ENCODE assay signal across 1 cellular context in the genomic region with DNA sequence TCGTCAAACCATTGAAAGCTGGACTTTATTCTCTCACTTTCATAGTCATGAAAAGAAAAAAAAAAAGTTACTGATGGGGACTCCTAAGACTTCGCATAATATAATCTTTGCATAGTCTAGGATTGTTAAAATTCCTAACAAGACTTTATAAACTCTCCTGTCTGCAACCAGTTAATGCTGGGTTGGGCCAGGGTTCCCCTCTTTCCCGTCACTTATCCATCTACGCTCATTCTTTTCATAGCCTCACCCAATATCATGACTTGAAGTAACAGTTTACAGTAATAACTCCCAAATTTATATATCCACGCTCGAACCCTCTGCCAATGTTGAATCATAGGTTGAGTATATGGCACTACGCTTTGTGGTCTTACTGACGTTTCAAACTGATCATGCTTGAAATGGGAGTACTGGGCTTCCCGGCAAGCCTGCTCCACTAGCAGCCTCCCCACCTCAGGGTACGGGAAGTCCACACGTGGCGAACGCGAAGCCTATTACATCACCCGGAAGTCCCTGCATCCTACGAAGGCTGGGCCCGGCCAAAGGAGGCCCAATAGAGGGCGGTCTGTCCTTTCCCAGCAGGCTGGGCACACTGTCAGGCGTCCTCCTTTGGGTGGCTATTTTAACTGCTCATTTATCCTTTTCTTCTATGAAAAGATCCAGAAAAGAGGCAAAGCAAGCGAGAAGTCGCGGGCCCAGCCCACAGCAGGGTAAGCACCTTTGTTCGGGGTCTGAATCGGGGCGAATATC.
TF ChIP-seq lines count a peak whose summit lies in the region.

No MANE protein-coding gene starts in this region.

TF ChIP-seq in HEK293, 187 proteins besides CTCF, POLR2A, EP300 and RAD21 (continued from another document and continues in another):
- TF ChIP-seq ZNF514 (tag by site-specific recombination; IDR thresholded peaks at IDR 0.05): no peak
- TF ChIP-seq, protein P1, sequence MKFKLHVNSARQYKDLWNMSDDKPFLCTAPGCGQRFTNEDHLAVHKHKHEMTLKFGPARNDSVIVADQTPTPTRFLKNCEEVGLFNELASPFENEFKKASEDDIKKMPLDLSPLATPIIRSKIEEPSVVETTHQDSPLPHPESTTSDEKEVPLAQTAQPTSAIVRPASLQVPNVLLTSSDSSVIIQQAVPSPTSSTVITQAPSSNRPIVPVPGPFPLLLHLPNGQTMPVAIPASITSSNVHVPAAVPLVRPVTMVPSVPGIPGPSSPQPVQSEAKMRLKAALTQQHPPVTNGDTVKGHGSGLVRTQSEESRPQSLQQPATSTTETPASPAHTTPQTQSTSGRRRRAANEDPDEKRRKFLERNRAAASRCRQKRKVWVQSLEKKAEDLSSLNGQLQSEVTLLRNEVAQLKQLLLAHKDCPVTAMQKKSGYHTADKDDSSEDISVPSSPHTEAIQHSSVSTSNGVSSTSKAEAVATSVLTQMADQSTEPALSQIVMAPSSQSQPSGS (tag by site-specific recombination; IDR thresholded peaks at IDR 0.05; ENCODE audit: low read depth): 0 out of 2 replicates have a peak, but pooled peaks have one; percentile 14
- TF ChIP-seq ZNF274 (IDR thresholded peaks at IDR 0.05; ENCODE audit: low read length): no peak
- no peak for TF ChIP-seq ZNF274 (tag by site-specific recombination; IDR thresholded peaks at IDR 0.05; ENCODE audit: borderline replicate concordance)
- TF ChIP-seq ZNF654 (tag by site-specific recombination; IDR thresholded peaks at IDR 0.05; ENCODE audit: low read depth): peak; percentile 29
- no peak for TF ChIP-seq ZNF114 (tag by site-specific recombination; IDR thresholded peaks at IDR 0.05)
- TF ChIP-seq ZNF184 (tag by site-specific recombination; IDR thresholded peaks at IDR 0.05): no peak
- no peak for TF ChIP-seq REST (tag by site-specific recombination; IDR thresholded peaks at IDR 0.05)
- TF ChIP-seq PRDM1 (tag by site-specific recombination; IDR thresholded peaks at IDR 0.05): no peak
- TF ChIP-seq HOXC10 (CRISPR knock-in tag; IDR thresholded peaks at IDR 0.05): no peak
- no peak for TF ChIP-seq SP3 (tag by site-specific recombination; IDR thresholded peaks at IDR 0.05)
- TF ChIP-seq ZNF830 (tag by site-specific recombination; IDR thresholded peaks at IDR 0.05; ENCODE audit: low read depth): no peak
- TF ChIP-seq, protein P2, sequence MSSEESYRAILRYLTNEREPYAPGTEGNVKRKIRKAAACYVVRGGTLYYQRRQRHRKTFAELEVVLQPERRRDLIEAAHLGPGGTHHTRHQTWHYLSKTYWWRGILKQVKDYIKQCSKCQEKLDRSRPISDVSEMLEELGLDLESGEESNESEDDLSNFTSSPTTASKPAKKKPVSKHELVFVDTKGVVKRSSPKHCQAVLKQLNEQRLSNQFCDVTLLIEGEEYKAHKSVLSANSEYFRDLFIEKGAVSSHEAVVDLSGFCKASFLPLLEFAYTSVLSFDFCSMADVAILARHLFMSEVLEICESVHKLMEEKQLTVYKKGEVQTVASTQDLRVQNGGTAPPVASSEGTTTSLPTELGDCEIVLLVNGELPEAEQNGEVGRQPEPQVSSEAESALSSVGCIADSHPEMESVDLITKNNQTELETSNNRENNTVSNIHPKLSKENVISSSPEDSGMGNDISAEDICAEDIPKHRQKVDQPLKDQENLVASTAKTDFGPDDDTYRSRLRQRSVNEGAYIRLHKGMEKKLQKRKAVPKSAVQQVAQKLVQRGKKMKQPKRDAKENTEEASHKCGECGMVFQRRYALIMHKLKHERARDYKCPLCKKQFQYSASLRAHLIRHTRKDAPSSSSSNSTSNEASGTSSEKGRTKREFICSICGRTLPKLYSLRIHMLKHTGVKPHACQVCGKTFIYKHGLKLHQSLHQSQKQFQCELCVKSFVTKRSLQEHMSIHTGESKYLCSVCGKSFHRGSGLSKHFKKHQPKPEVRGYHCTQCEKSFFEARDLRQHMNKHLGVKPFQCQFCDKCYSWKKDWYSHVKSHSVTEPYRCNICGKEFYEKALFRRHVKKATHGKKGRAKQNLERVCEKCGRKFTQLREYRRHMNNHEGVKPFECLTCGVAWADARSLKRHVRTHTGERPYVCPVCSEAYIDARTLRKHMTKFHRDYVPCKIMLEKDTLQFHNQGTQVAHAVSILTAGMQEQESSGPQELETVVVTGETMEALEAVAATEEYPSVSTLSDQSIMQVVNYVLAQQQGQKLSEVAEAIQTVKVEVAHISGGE (tag by site-specific recombination; conservative IDR thresholded peaks at IDR 0.05; ENCODE audit: low read depth): peak; percentile 77
- TF ChIP-seq ZNF341 (tag by site-specific recombination; IDR thresholded peaks at IDR 0.05; ENCODE audit: low read depth): no peak
- no peak for TF ChIP-seq ZNF121 (tag by site-specific recombination; IDR thresholded peaks at IDR 0.05)
- no peak for TF ChIP-seq ZNF530 (tag by site-specific recombination; IDR thresholded peaks at IDR 0.05; ENCODE audit: low read depth)
- TF ChIP-seq RBAK (tag by site-specific recombination; IDR thresholded peaks at IDR 0.05): no peak
- no peak for TF ChIP-seq ZNF155 (tag by site-specific recombination; IDR thresholded peaks at IDR 0.05)
- TF ChIP-seq ZNF747 (tag by site-specific recombination; IDR thresholded peaks at IDR 0.05): no peak
- TF ChIP-seq SP7 (tag by site-specific recombination; IDR thresholded peaks at IDR 0.05): peak; percentile 42; the same call in 1 of the 2 replicates
- no peak for TF ChIP-seq ZNF785 (tag by site-specific recombination; IDR thresholded peaks at IDR 0.05)
- no peak for TF ChIP-seq SETDB1 (IDR thresholded peaks at IDR 0.05; ENCODE audit: insufficient read length, low read length)
- TF ChIP-seq, protein P3, sequence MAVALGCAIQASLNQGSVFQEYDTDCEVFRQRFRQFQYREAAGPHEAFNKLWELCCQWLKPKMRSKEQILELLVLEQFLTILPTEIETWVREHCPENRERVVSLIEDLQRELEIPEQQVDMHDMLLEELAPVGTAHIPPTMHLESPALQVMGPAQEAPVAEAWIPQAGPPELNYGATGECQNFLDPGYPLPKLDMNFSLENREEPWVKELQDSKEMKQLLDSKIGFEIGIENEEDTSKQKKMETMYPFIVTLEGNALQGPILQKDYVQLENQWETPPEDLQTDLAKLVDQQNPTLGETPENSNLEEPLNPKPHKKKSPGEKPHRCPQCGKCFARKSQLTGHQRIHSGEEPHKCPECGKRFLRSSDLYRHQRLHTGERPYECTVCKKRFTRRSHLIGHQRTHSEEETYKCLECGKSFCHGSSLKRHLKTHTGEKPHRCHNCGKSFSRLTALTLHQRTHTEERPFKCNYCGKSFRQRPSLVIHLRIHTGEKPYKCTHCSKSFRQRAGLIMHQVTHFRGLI (tag by site-specific recombination; IDR thresholded peaks at IDR 0.05): no peak
- no peak for TF ChIP-seq ZNF266 (tag by site-specific recombination; IDR thresholded peaks at IDR 0.05; ENCODE audit: low read depth)
- TF ChIP-seq ZNF311 (tag by site-specific recombination; IDR thresholded peaks at IDR 0.05; ENCODE audit: borderline replicate concordance): no peak
- peak; percentile 54; the same call in 1 of the 2 replicates for TF ChIP-seq ZFP37 (tag by site-specific recombination; IDR thresholded peaks at IDR 0.05)
- no peak for TF ChIP-seq OSR2 (tag by site-specific recombination; IDR thresholded peaks at IDR 0.05)
- no peak for TF ChIP-seq ZNF138 (tag by site-specific recombination; IDR thresholded peaks at IDR 0.05; ENCODE audit: borderline replicate concordance)
- no peak for TF ChIP-seq ZNF223 (tag by site-specific recombination; IDR thresholded peaks at IDR 0.05)
- TF ChIP-seq ZNF350 (tag by site-specific recombination; IDR thresholded peaks at IDR 0.05): no peak
- TF ChIP-seq YY1 (tag by site-specific recombination; IDR thresholded peaks at IDR 0.05): no peak
- TF ChIP-seq, protein P4, sequence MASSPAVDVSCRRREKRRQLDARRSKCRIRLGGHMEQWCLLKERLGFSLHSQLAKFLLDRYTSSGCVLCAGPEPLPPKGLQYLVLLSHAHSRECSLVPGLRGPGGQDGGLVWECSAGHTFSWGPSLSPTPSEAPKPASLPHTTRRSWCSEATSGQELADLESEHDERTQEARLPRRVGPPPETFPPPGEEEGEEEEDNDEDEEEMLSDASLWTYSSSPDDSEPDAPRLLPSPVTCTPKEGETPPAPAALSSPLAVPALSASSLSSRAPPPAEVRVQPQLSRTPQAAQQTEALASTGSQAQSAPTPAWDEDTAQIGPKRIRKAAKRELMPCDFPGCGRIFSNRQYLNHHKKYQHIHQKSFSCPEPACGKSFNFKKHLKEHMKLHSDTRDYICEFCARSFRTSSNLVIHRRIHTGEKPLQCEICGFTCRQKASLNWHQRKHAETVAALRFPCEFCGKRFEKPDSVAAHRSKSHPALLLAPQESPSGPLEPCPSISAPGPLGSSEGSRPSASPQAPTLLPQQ (tag by site-specific recombination; IDR thresholded peaks at IDR 0.05): peak; percentile 74
- no peak for TF ChIP-seq ZNF16 (tag by site-specific recombination; IDR thresholded peaks at IDR 0.05; ENCODE audit: low read depth)
- TF ChIP-seq ZNF837 (tag by site-specific recombination; IDR thresholded peaks at IDR 0.05): no peak
- no peak for TF ChIP-seq ZNF510 (tag by site-specific recombination; IDR thresholded peaks at IDR 0.05; ENCODE audit: insufficient replicate concordance)
- no peak; the same call in 1 of the 2 replicates for TF ChIP-seq SCRT2 (tag by site-specific recombination; IDR thresholded peaks at IDR 0.05)
- TF ChIP-seq ZNF292 (tag by site-specific recombination; IDR thresholded peaks at IDR 0.05; ENCODE audit: borderline replicate concordance, low read depth): no peak
- TF ChIP-seq ZBTB10 (tag by site-specific recombination; IDR thresholded peaks at IDR 0.05): 0 out of 2 replicates have a peak, but pooled peaks have one; percentile 7
- TF ChIP-seq KLF10 (tag by site-specific recombination; IDR thresholded peaks at IDR 0.05): no peak
- TF ChIP-seq ZNF302 (tag by site-specific recombination; IDR thresholded peaks at IDR 0.05; ENCODE audit: low read depth): no peak
- no peak for TF ChIP-seq PRDM4 (tag by site-specific recombination; IDR thresholded peaks at IDR 0.05)
- no peak for TF ChIP-seq ZNF664 (tag by site-specific recombination; IDR thresholded peaks at IDR 0.05)
- TF ChIP-seq ZNF658 (tag by site-specific recombination; IDR thresholded peaks at IDR 0.05): no peak
- no peak for TF ChIP-seq ZNF571 (tag by site-specific recombination; IDR thresholded peaks at IDR 0.05)
- no peak for TF ChIP-seq ZNF473 (tag by site-specific recombination; IDR thresholded peaks at IDR 0.05)
- TF ChIP-seq ZNF354C (tag by site-specific recombination; IDR thresholded peaks at IDR 0.05; ENCODE audit: borderline replicate concordance, low read depth): no peak
- no peak for TF ChIP-seq ZNF146 (tag by site-specific recombination; IDR thresholded peaks at IDR 0.05)
- TF ChIP-seq ZNF701 (tag by site-specific recombination; IDR thresholded peaks at IDR 0.05): no peak
- TF ChIP-seq ZNF19 (tag by site-specific recombination; IDR thresholded peaks at IDR 0.05; ENCODE audit: low read depth): no peak
- TF ChIP-seq GLI4 (tag by site-specific recombination; IDR thresholded peaks at IDR 0.05): no peak
